12 cellular contexts compared by ENCODE assay signal in genomic region chr12:42234970-42235369, GRCh38. TPM values are rescaled to one million over a fixed set of nuclear protein-coding genes. Genes with fewer than 3 reads are reported as not detected.
DNase-seq lines count a peak whose midpoint lies in the region; ATAC-seq, FAIRE-seq and TF ChIP-seq lines count a peak whose summit lies in the region.
"Had no signal": no experiment of that assay in that cellular context is flagged by ENCODE, and none has a peak within 500 bp of the region (broad histone marks: within the 10 kb centered on the region; RNA-seq: fewer than 3 reads in every experiment).

No MANE protein-coding gene starts in this region.

- no peak overlapping the region for H3K27ac ChIP-seq in H1 (ENCODE audit: low read depth, low read length)
- H3K27ac ChIP-seq in muscle layer of duodenum (ENCODE audit: low read length), result peak overlapping the region; percentile 46
- peak overlapping the region; percentile 73 for H3K27ac ChIP-seq in upper lobe of right lung

- no peak overlapping the region for H4K91ac ChIP-seq in H1 (replicated peaks; ENCODE audit: insufficient read length, low read length)

- TF ChIP-seq CTCF in H1 (IDR thresholded peaks at IDR 0.05; ENCODE audit: control extremely low read depth in 1 of 3, insufficient read depth in 1 of 3, low read depth in 1 of 3, low read length in 3 of 3) (no peak), upper lobe of right lung (IDR thresholded peaks at IDR 0.05) (no peak)

- no peak overlapping the region for H2AK5ac ChIP-seq in H1 (ENCODE audit: low read depth, low read length)

- H3K79me2 ChIP-seq in H1 (ENCODE audit: control insufficient read depth in 1 of 2, insufficient read depth in 2 of 2, low read length in 2 of 2), result no peaks in the 10 kb centered on the region

- H3K36me3 ChIP-seq in H1 (ENCODE audit: control insufficient read depth in 2 of 4, insufficient read depth in 4 of 4, low read length in 3 of 4), result no peaks in the 10 kb centered on the region; a peak in 1 of 8 replicates
- no peaks in the 10 kb centered on the region for H3K36me3 ChIP-seq in muscle layer of duodenum (ENCODE audit: control insufficient read depth in 1 of 2, insufficient read depth in 2 of 2, low read length in 2 of 2)
- peaks cover 12% of the 10 kb centered on the region for H3K36me3 ChIP-seq in upper lobe of right lung

- no peak overlapping the region for H3K14ac ChIP-seq in H1 (ENCODE audit: insufficient read length)

- H3K4me2 ChIP-seq in H1 (ENCODE audit: insufficient read depth in 1 of 2, low read depth in 2 of 2, low read length in 2 of 2), result no peak overlapping the region

- H2AFZ ChIP-seq in H1 (ENCODE audit: low read length), result no peak overlapping the region

- no peak overlapping the region for H3K18ac ChIP-seq in H1 (ENCODE audit: extremely low read depth, low read length)

- H2BK12ac ChIP-seq in H1 (ENCODE audit: low read depth, low read length), result no peak overlapping the region

- no peak overlapping the region for H4K8ac ChIP-seq in H1 (ENCODE audit: extremely low read depth, insufficient read depth, low read length)

- no peak for TF ChIP-seq RAD21 in H1 (IDR thresholded peaks at IDR 0.05 in 1 of 2, conservative IDR thresholded peaks at IDR 0.05 in 1 of 2; ENCODE audit: low read depth in 2 of 2, low read length in 2 of 2)

- no peak overlapping the region for H3K4me3 ChIP-seq in H1 (ENCODE audit: extremely low read depth in 1 of 4, insufficient read depth in 2 of 4, low read depth in 3 of 4, low read length in 4 of 4)
- peak overlapping the region in 1 of 2 donors; percentile 26 for H3K4me3 ChIP-seq in muscle layer of duodenum (ENCODE audit: low read depth in 1 of 2, low read length in 2 of 2)
- H3K4me3 ChIP-seq in upper lobe of right lung, result no peak overlapping the region

- WGBS in H1 (ENCODE audit: extremely low coverage in 1 of 2, insufficient coverage in 1 of 2, insufficient read length in 1 of 2, insufficient replicate concordance in 2 of 2, low coverage in 1 of 2, low lambda C conversion rate in 2 of 2, missing lambda C conversion rate in 1 of 2), 2 experiments, result 91% methylated on average over 2 of the region's 2 CpGs; no CpG with 5 or more reads in 1 of the 2 experiments

- TF ChIP-seq EP300 in H1 (IDR thresholded peaks at IDR 0.05; ENCODE audit: borderline replicate concordance in 1 of 2, low read depth in 2 of 2, low read length in 2 of 2), result no peak

- H3K9ac ChIP-seq in H1 (replicated peaks in 1 of 4; ENCODE audit: extremely low read depth in 1 of 4, low read depth in 3 of 4, low read length in 3 of 4), result no peak overlapping the region

- DNase-seq in Right ventricle myocardium inferior (ENCODE audit: missing footprints), result no peak
- DNase-seq in cardiac septum (ENCODE audit: low spot score), result no peak
- DNase-seq in H1 (ENCODE audit: low read depth in 1 of 2, low spot score in 2 of 2), result no peak
- DNase-seq in upper lobe of right lung, result no peak
- DNase-seq in NCI-H1417 treated with DMSO at 0.1 percent for 48 hours (lab: John Stamatoyannopoulos, UW), result no peak
- no peak for DNase-seq in COLO668 (lab: John Stamatoyannopoulos, UW; ENCODE audit: unreplicated experiment)
- DNase-seq: activated CD4-positive, alpha-beta T cell treated with anti-CD3 and anti-CD28 coated beads, Interleukin-2, amount 50 U/mL, for 1 hour; activated naive CD8-positive, alpha-beta T cell treated with anti-CD3 and anti-CD28 coated beads, Interleukin-2, amount 10 ng/mL, durations not matched to agents 7 days and 5 days; effector memory CD8-positive, alpha-beta T cell; NCI-H1048 had no signal

- no peak overlapping the region for H3K23ac ChIP-seq in H1 (ENCODE audit: insufficient read length)

- H2BK5ac ChIP-seq in H1 (ENCODE audit: low read depth, low read length), result no peak overlapping the region

- POLR2A ChIA-PET in H1 (lab: Charles Lee; ENCODE audit: partially characterized antibody), result no interaction called here

- peaks cover 0 to 4% (median 2%) of the 10 kb centered on the region in 4 experiments; a peak in 1 of 7 replicates for H3K4me1 ChIP-seq in H1 (replicated peaks in 1 of 4; ENCODE audit: control insufficient read depth in 3 of 4, insufficient read depth in 4 of 4, low read length in 3 of 4)
- H3K4me1 ChIP-seq in muscle layer of duodenum (ENCODE audit: control insufficient read depth in 1 of 2, insufficient read depth in 2 of 2, low read length in 2 of 2), result peaks cover 0 to 30% of the 10 kb centered on the region in 2 donors
- peaks cover 17% of the 10 kb centered on the region for H3K4me1 ChIP-seq in upper lobe of right lung

- CTCF ChIA-PET in H1 (lab: Charles Lee; ENCODE audit: partially characterized antibody), result interaction anchor here (0.9 to 1.2 kb wide), 2 partner anchors 94 to 97 kb away, joined by 3 read pairs; no protein-coding TSS in a partner anchor

- H4K20me1 ChIP-seq in H1 (replicated peaks in 1 of 2; ENCODE audit: control insufficient read depth in 1 of 2, insufficient read depth in 2 of 2, low read length in 2 of 2), result peaks cover 10 to 11% of the 10 kb centered on the region in 2 experiments

- H3K79me1 ChIP-seq in H1 (ENCODE audit: low read depth, low read length), result no peaks in the 10 kb centered on the region

- H2BK20ac ChIP-seq in H1 (ENCODE audit: low read length), result no peak overlapping the region

- H3K4ac ChIP-seq in H1 (replicated peaks; ENCODE audit: insufficient read length, low read depth, low read length), result no peak overlapping the region

- H2BK120ac ChIP-seq in H1 (replicated peaks; ENCODE audit: low read depth, low read length), result no peak overlapping the region

- no peak overlapping the region for H3K56ac ChIP-seq in H1 (replicated peaks; ENCODE audit: insufficient read length, low read depth, low read length)

- H3K9me3 ChIP-seq in H1 (ENCODE audit: insufficient read depth in 2 of 2, low read depth in 1 of 2, low read length in 1 of 2) (no peaks in the 10 kb centered on the region; a peak in 1 of 4 replicates), muscle layer of duodenum (ENCODE audit: control insufficient read depth in 1 of 2, low read length in 2 of 2) (no peaks in the 10 kb centered on the region), upper lobe of right lung (no peaks in the 10 kb centered on the region)

- intact Hi-C loops in Right ventricle myocardium inferior (cut with DNase I) (loop anchor here (5.0 to 10.0 kb wide), 2 partner anchors 38 to 250 kb away; no protein-coding TSS in a partner anchor), cardiac septum (cut with DNase I) (loop anchor here (5.0 to 10.0 kb wide), 2 partner anchors 90 to 352 kb away; partner anchors contain the start of genes PPHLN1, PRICKLE1 and ZCRB1), upper lobe of right lung (cut with DNase I) (no loop called here)

- peaks cover 6% of the 10 kb centered on the region; the same call in 1 of the 2 replicates for H3K23me2 ChIP-seq in H1 (ENCODE audit: low read depth, low read length)

- H2BK15ac ChIP-seq in H1 (ENCODE audit: low read length), result no peak overlapping the region

- no peak for TF ChIP-seq POLR2A in H1 (IDR thresholded peaks at IDR 0.05; ENCODE audit: control extremely low read depth in 1 of 2, low read depth in 2 of 2, low read length in 2 of 2)

- H4K5ac ChIP-seq in H1 (ENCODE audit: insufficient read length, low read depth, low read length), result no peak overlapping the region

- ATAC-seq in Right ventricle myocardium inferior (peak; percentile 49), upper lobe of right lung (no peak), HG03108 (IDR thresholded peaks at IDR 0.05; ENCODE audit: unreplicated experiment) (no peak)
- ATAC-seq: effector memory CD8-positive, alpha-beta T cell had no signal

- H3K27me3 ChIP-seq in H1 (replicated peaks in 1 of 4; ENCODE audit: control insufficient read depth in 3 of 4, extremely low read depth in 1 of 4, insufficient read depth in 3 of 4, low read length in 3 of 4) (peaks cover 21 to 55% (median 42%) of the 10 kb centered on the region in 4 experiments), muscle layer of duodenum (ENCODE audit: low read depth, low read length) (no peaks in the 10 kb centered on the region), upper lobe of right lung (no peaks in the 10 kb centered on the region)

- no peak for FAIRE-seq in H1 (lab: Jason Lieb, UNC)

TF ChIP-seq in H1, 55 proteins besides CTCF, POLR2A, EP300 and RAD21:
- TF ChIP-seq NANOG (IDR thresholded peaks at IDR 0.05; ENCODE audit: insufficient read depth, low read depth, low read length, poor library complexity, severe bottlenecking) (no peak), EZH2 (IDR thresholded peaks at IDR 0.05; ENCODE audit: low read depth, low read length, severe bottlenecking) (no peak), SUZ12 (IDR thresholded peaks at IDR 0.05; ENCODE audit: low read length) (peak; percentile 22; the same call in 1 of the 2 replicates)

RNA-seq across cellular contexts. Expression of gene YAF2, which starts 3.1 kb away (rescaled TPM):
- total RNA-seq in Right ventricle myocardium inferior, result 86.1 TPM
- 84.8 TPM for total RNA-seq in cardiac septum
- 2.2 and 2.7 TPM in 2 replicates for total RNA-seq in H1 (2021; fragmentation: NEBNext Ultra II Directional; extraction: Animal tissue kit (Norgen Biotek cat#: 25700))
- polyA plus RNA-seq in H1 (2011; rRNA removed), result 0.50 and 0.75 TPM in 2 replicates
- polyA plus RNA-seq in H1 (2011; cell fraction: cytosol; rRNA removed), result 0.49 TPM
- polyA plus RNA-seq in H1 (2011; cell fraction: nucleus; rRNA removed), result 1.1 TPM
- polyA plus RNA-seq in H1 (2012, experiment 1 of 2), result 0.74 to 2.2 TPM (median 1.0 TPM) in 4 replicates
- polyA plus RNA-seq in H1 (2012, experiment 2 of 2), result 0.42 TPM
- 1.3 TPM for polyA plus RNA-seq in H1 (2013, experiment 1 of 2)
- polyA plus RNA-seq in H1 (2013, experiment 2 of 2), result 1.3 TPM
- 0.35 and 1.0 TPM in 2 replicates for polyA minus RNA-seq in H1 (2011; rRNA and poly(A)+ RNA removed)
- polyA minus RNA-seq in H1 (2011; cell fraction: cytosol; rRNA and poly(A)+ RNA removed), result not detected
- polyA minus RNA-seq in H1 (2011; cell fraction: nucleus; rRNA and poly(A)+ RNA removed), result 1.9 TPM
- total RNA-seq in upper lobe of right lung, result 28.0 TPM
